8 cellular contexts compared by ENCODE assay signal in the genomic region with DNA sequence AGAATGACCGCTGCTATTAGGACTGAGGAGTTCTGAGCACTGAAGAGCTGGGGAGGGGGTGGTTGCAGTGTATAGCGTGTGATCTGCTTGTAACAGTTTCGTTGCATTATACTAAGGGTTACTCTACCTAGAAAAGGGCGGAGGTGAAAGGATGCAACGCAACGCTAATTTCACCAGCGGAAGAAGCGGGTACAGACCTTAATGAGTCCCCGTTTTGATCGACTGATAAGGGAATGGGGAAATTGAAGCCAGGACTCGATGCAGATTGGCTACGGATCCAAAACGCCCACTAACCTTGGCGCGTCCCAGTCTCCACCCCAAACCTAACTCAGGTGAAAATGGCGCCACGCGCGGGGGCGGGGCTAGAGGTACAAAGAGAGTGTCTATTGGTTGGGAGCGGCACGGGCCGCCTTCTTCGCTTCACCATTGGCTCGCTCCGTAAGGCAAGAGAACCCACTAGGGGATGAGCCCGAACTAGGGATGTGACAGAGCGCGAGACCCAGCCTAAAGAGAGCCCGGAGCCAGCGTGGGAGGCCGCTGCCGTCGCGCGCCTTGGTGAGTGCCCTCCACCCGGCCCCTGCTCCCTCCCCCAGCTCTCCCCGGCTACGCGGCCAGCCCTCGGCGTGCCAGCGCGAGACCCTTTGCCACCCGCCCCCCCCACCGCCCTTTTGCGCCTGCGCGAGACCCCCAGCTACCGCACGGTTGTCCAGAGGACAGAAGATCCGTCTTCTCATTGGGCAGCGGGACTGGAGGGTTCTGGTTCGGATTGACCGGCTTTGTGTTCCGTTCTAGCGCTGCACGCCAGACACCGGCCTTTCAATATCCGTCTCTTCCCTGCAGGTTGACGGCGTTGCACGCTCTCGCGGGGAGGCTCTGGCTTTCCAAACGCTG. TPM values are rescaled to one million over a fixed set of nuclear protein-coding genes. Genes with fewer than 3 reads are reported as not detected.
DNase-seq lines count a peak whose midpoint lies in the region; ATAC-seq and TF ChIP-seq lines count a peak whose summit lies in the region.

EBP (plus strand) TSS at position 456 of the 891 bp plus-strand sequence. CDS start 1,964 bp downstream, outside the sequence.

- H3K27ac ChIP-seq in DOHH2 (ENCODE audit: low read depth, low read length) (peak within 1 kb of the TSS; percentile 74), fibroblast of lung (ENCODE audit: insufficient read depth, low read length) (peak within 1 kb of the TSS; percentile 47)

- H3K36me3 ChIP-seq in DOHH2 (ENCODE audit: control insufficient read depth, low read length) (peaks cover 30% of the 10 kb centered on the region), fibroblast of lung (ENCODE audit: control insufficient read depth, insufficient read depth, low read length) (no peaks in the 10 kb centered on the region)

- H3K4me2 ChIP-seq in DOHH2 (ENCODE audit: low read length) (peak within 1 kb of the TSS; percentile 79), fibroblast of lung (ENCODE audit: extremely low read depth, insufficient read depth, low read length) (peak within 1 kb of the TSS; percentile 78)

- no peak for TF ChIP-seq CTCF in DOHH2 (IDR thresholded peaks at IDR 0.05; ENCODE audit: low read depth, low read length, poor library complexity, severe bottlenecking)
- TF ChIP-seq CTCF in LNCaP clone FGC (IDR thresholded peaks at IDR 0.05; ENCODE audit: control insufficient read depth, extremely low read depth, insufficient read depth), result no peak
- no peak for TF ChIP-seq CTCF in fibroblast of lung (conservative IDR thresholded peaks at IDR 0.05 in 1 of 2, IDR thresholded peaks at IDR 0.05 in 1 of 2; ENCODE audit: low read depth in 1 of 2, low read length in 2 of 2)

- H3K27ac Mint-ChIP-seq in activated T-helper 1 cell treated with anti-CD3 and anti-CD28 coated beads, Interleukin-12 subunit alpha, Interleukin-12 subunit beta, Interleukin-2, Interleukin-4 antibody, amounts not matched to agents 30 ng/mL and 10 ng/mL and 1 ng/mL, durations not matched to agents 14 hours and 24 hours and 36 hours, result peak within 1 kb of the TSS; percentile 98
- peak within 1 kb of the TSS; percentile 89 to 97 (median 94) for H3K27ac Mint-ChIP-seq in naive thymus-derived CD8-positive, alpha-beta T cell
- H3K27ac Mint-ChIP-seq in stimulated activated naive B cell treated with anti-CD40 and anti-IgM and Interleukin-4, amounts not matched to agents 10 μg/mL and 1 μg/mL and 100 μg/mL, for 72 hours, result peak within 1 kb of the TSS; percentile 80

- no peaks in the 10 kb centered on the region for H3K27me3 Mint-ChIP-seq in activated T-helper 1 cell treated with anti-CD3 and anti-CD28 coated beads, Interleukin-12 subunit alpha, Interleukin-12 subunit beta, Interleukin-2, Interleukin-4 antibody, amounts not matched to agents 30 ng/mL and 10 ng/mL and 1 ng/mL, durations not matched to agents 14 hours and 24 hours and 36 hours (ENCODE audit: insufficient read depth)
- no peaks in the 10 kb centered on the region for H3K27me3 Mint-ChIP-seq in naive thymus-derived CD8-positive, alpha-beta T cell
- H3K27me3 Mint-ChIP-seq in stimulated activated naive B cell treated with anti-CD40 and anti-IgM and Interleukin-4, amounts not matched to agents 10 μg/mL and 1 μg/mL and 100 μg/mL, for 72 hours, result no peaks in the 10 kb centered on the region

- H3K4me1 ChIP-seq in DOHH2 (ENCODE audit: control insufficient read depth, low read length), result peaks cover 42% of the 10 kb centered on the region
- no peaks in the 10 kb centered on the region for H3K4me1 ChIP-seq in fibroblast of lung (ENCODE audit: control insufficient read depth, extremely low read depth, insufficient read depth, low read length)

- no peaks in the 10 kb centered on the region for H3K9me2 ChIP-seq in DOHH2 (replicated peaks; ENCODE audit: control insufficient read depth, low read length)

- H3K9me3 Mint-ChIP-seq in activated T-helper 1 cell treated with anti-CD3 and anti-CD28 coated beads, Interleukin-12 subunit alpha, Interleukin-12 subunit beta, Interleukin-2, Interleukin-4 antibody, amounts not matched to agents 30 ng/mL and 10 ng/mL and 1 ng/mL, durations not matched to agents 14 hours and 24 hours and 36 hours, result no peaks in the 10 kb centered on the region
- peaks cover 0 to 1% (median 0%) of the 10 kb centered on the region in 9 donors for H3K9me3 Mint-ChIP-seq in naive thymus-derived CD8-positive, alpha-beta T cell
- peaks cover 0 to 8% of the 10 kb centered on the region in 2 donors for H3K9me3 Mint-ChIP-seq in stimulated activated naive B cell treated with anti-CD40 and anti-IgM and Interleukin-4, amounts not matched to agents 10 μg/mL and 1 μg/mL and 100 μg/mL, for 72 hours

- H3K4me3 ChIP-seq in DOHH2 (ENCODE audit: low read length) (peak within 1 kb of the TSS; percentile 92), LNCaP clone FGC (ENCODE audit: low read depth, low read length) (peak within 1 kb of the TSS; percentile 63), fibroblast of lung (replicated peaks in 1 of 4; ENCODE audit: control extremely low read depth in 1 of 4, insufficient read depth in 1 of 4, low read depth in 3 of 4, low read length in 4 of 4) (peak within 1 kb of the TSS; percentile 50 to 77 (median 63))

- H3K4me3 Mint-ChIP-seq in activated T-helper 1 cell treated with anti-CD3 and anti-CD28 coated beads, Interleukin-12 subunit alpha, Interleukin-12 subunit beta, Interleukin-2, Interleukin-4 antibody, amounts not matched to agents 30 ng/mL and 10 ng/mL and 1 ng/mL, durations not matched to agents 14 hours and 24 hours and 36 hours, result peak within 1 kb of the TSS; percentile 95
- peak within 1 kb of the TSS; percentile 76 to 92 (median 88) for H3K4me3 Mint-ChIP-seq in naive thymus-derived CD8-positive, alpha-beta T cell
- peak within 1 kb of the TSS; percentile 84 to 87 for H3K4me3 Mint-ChIP-seq in stimulated activated naive B cell treated with anti-CD40 and anti-IgM and Interleukin-4, amounts not matched to agents 10 μg/mL and 1 μg/mL and 100 μg/mL, for 72 hours

- POLR2A ChIA-PET in naive thymus-derived CD8-positive, alpha-beta T cell (lab: Charles Lee), result interaction anchor here (0.6 to 2.4 kb wide), 8 partner anchors 17 to 868 kb away, joined by 3 to 12 read pairs (median 4); partner anchors contain the start of genes RBM3 and TBC1D25

- H4K20me1 ChIP-seq in DOHH2 (ENCODE audit: control insufficient read depth, insufficient read depth, low read depth, low read length), result no peaks in the 10 kb centered on the region
- H4K20me1 ChIP-seq in fibroblast of lung (ENCODE audit: control insufficient read depth, extremely low read depth, insufficient read depth, low read length), result no peaks in the 10 kb centered on the region

- H3K79me2 ChIP-seq in DOHH2 (ENCODE audit: control insufficient read depth, low read length), result peaks cover 33% of the 10 kb centered on the region
- peaks cover 2% of the 10 kb centered on the region for H3K79me2 ChIP-seq in fibroblast of lung (ENCODE audit: control insufficient read depth, insufficient read depth, low read length)

- peak within 1 kb of the TSS; percentile 44 for H3K9ac ChIP-seq in fibroblast of lung (ENCODE audit: insufficient read depth, low read length)

- H3F3A ChIP-seq in DOHH2 (ENCODE audit: control insufficient read depth, insufficient read depth), result no peaks in the 10 kb centered on the region; the same call in 1 of the 2 replicates

- H3K36me3 Mint-ChIP-seq in activated T-helper 1 cell treated with anti-CD3 and anti-CD28 coated beads, Interleukin-12 subunit alpha, Interleukin-12 subunit beta, Interleukin-2, Interleukin-4 antibody, amounts not matched to agents 30 ng/mL and 10 ng/mL and 1 ng/mL, durations not matched to agents 14 hours and 24 hours and 36 hours (ENCODE audit: low read depth), result peaks cover 14% of the 10 kb centered on the region
- H3K36me3 Mint-ChIP-seq in naive thymus-derived CD8-positive, alpha-beta T cell, result peaks cover 0 to 15% (median 3%) of the 10 kb centered on the region in 3 donors
- H3K36me3 Mint-ChIP-seq in stimulated activated naive B cell treated with anti-CD40 and anti-IgM and Interleukin-4, amounts not matched to agents 10 μg/mL and 1 μg/mL and 100 μg/mL, for 72 hours, result peaks cover 10 to 12% of the 10 kb centered on the region in 2 donors

- H3K9me3 ChIP-seq in DOHH2 (ENCODE audit: control insufficient read depth, insufficient read depth, low read length) (no peaks in the 10 kb centered on the region), fibroblast of lung (ENCODE audit: control insufficient read depth, insufficient read depth, low read depth, low read length) (no peaks in the 10 kb centered on the region)

- peaks cover 34% of the 10 kb centered on the region for H3K4me1 Mint-ChIP-seq in activated T-helper 1 cell treated with anti-CD3 and anti-CD28 coated beads, Interleukin-12 subunit alpha, Interleukin-12 subunit beta, Interleukin-2, Interleukin-4 antibody, amounts not matched to agents 30 ng/mL and 10 ng/mL and 1 ng/mL, durations not matched to agents 14 hours and 24 hours and 36 hours (ENCODE audit: low read depth)
- peaks cover 13 to 39% (median 31%) of the 10 kb centered on the region in 4 donors for H3K4me1 Mint-ChIP-seq in naive thymus-derived CD8-positive, alpha-beta T cell
- peaks cover 9 to 17% of the 10 kb centered on the region in 2 donors for H3K4me1 Mint-ChIP-seq in stimulated activated naive B cell treated with anti-CD40 and anti-IgM and Interleukin-4, amounts not matched to agents 10 μg/mL and 1 μg/mL and 100 μg/mL, for 72 hours

- ATAC-seq in naive thymus-derived CD8-positive, alpha-beta T cell, result peak; percentile 94 to 95
- ATAC-seq in stimulated activated naive B cell treated with anti-CD40 and anti-IgM and Interleukin-4, amounts not matched to agents 10 μg/mL and 1 μg/mL and 100 μg/mL, for 72 hours (replicated peaks), result peak; percentile 96 to 98

- H2AFZ ChIP-seq in fibroblast of lung (ENCODE audit: low read length), result peak within 1 kb of the TSS; percentile 88

- DNase-seq in GOT3 (lab: John Stamatoyannopoulos, UW), result peak; percentile 21
- DNase-seq in LNCaP clone FGC (ENCODE audit: low read depth), result peak; percentile 79
- peak; percentile 97 for DNase-seq in RPMI8226
- peak; percentile 92 for DNase-seq in activated T-helper 1 cell treated with anti-CD3 and anti-CD28 coated beads, Interleukin-12 subunit alpha, Interleukin-12 subunit beta, Interleukin-2, Interleukin-4 antibody, amounts not matched to agents 30 ng/mL and 10 ng/mL and 1 ng/mL, durations not matched to agents 14 hours and 24 hours and 36 hours (ENCODE audit: low spot score)
- DNase-seq in fibroblast of lung (ENCODE audit: low read depth in 2 of 2), result peak; percentile 81 to 84
- peak; percentile 83 to 97 (median 92) for DNase-seq in naive thymus-derived CD8-positive, alpha-beta T cell
- DNase-seq in stimulated activated naive B cell treated with anti-CD40 and anti-IgM and Interleukin-4, amounts not matched to agents 10 μg/mL and 1 μg/mL and 100 μg/mL, for 72 hours, result peak; percentile 92

- no peaks in the 10 kb centered on the region for H3K27me3 ChIP-seq in DOHH2 (ENCODE audit: control insufficient read depth, low read length)
- H3K27me3 ChIP-seq in fibroblast of lung (ENCODE audit: control insufficient read depth, insufficient read depth, low read length), result no peaks in the 10 kb centered on the region

- intact Hi-C loops in activated T-helper 1 cell treated with anti-CD3 and anti-CD28 coated beads, Interleukin-12 subunit alpha, Interleukin-12 subunit beta, Interleukin-2, Interleukin-4 antibody, amounts not matched to agents 30 ng/mL and 10 ng/mL and 1 ng/mL, durations not matched to agents 14 hours and 24 hours and 36 hours (cut with micrococcal nuclease), result loop anchor here (1.0 to 10.0 kb wide), 10 partner anchors 13 to 864 kb away; partner anchors contain the start of genes FTSJ1, HDAC6, PIM2 and PORCN

RNA-seq across cellular contexts. Expression of gene EBP, which starts in this region (rescaled TPM):
- 164 and 178 TPM in 2 replicates for total RNA-seq in activated T-helper 1 cell treated with anti-CD3 and anti-CD28 coated beads, Interleukin-12 subunit alpha, Interleukin-12 subunit beta, Interleukin-2, Interleukin-4 antibody, amounts not matched to agents 30 ng/mL and 10 ng/mL and 1 ng/mL, durations not matched to agents 14 hours and 24 hours and 36 hours
- total RNA-seq in fibroblast of lung, result 30.8 and 93.5 TPM in 2 replicates
- 61.0 and 68.2 TPM in 2 replicates for polyA plus RNA-seq in fibroblast of lung
- 73.9 and 90.6 TPM in 2 replicates for polyA plus RNA-seq in fibroblast of lung (2012)
- 224 and 291 TPM in 2 replicates for polyA minus RNA-seq in fibroblast of lung (ENCODE audit: low replicate concordance)
- 10 to 100 TPM; 30.7 to 36.9 TPM for total RNA-seq in naive thymus-derived CD8-positive, alpha-beta T cell
- 10 to 100 TPM; 77.0 to 88.8 (median 85.2) TPM for polyA plus RNA-seq in naive thymus-derived CD8-positive, alpha-beta T cell

Comparison
In these comparisons a context has a peak if more than half of its experiments do, and no peak if none do; other contexts are left out.
1. Peak in every context shown above with its lines: DNase-seq, ATAC-seq, H3K4me3 ChIP-seq and H3K27ac ChIP-seq.
2. DNase-seq: peak in every context shown above with its lines; median percentile 97 in RPMI8226; 92 in naive thymus-derived CD8-positive, alpha-beta T cell; 92 in activated T-helper 1 cell treated with anti-CD3 and anti-CD28 coated beads, Interleukin-12 subunit alpha, Interleukin-12 subunit beta, Interleukin-2, Interleukin-4 antibody, amounts not matched to agents 30 ng/mL and 10 ng/mL and 1 ng/mL, durations not matched to agents 14 hours and 24 hours and 36 hours; 92 in stimulated activated naive B cell treated with anti-CD40 and anti-IgM and Interleukin-4, amounts not matched to agents 10 μg/mL and 1 μg/mL and 100 μg/mL, for 72 hours; 82 in fibroblast of lung; 79 in LNCaP clone FGC; 21 in GOT3.